1 cellular context compared by ENCODE assay signal in the genomic region with DNA sequence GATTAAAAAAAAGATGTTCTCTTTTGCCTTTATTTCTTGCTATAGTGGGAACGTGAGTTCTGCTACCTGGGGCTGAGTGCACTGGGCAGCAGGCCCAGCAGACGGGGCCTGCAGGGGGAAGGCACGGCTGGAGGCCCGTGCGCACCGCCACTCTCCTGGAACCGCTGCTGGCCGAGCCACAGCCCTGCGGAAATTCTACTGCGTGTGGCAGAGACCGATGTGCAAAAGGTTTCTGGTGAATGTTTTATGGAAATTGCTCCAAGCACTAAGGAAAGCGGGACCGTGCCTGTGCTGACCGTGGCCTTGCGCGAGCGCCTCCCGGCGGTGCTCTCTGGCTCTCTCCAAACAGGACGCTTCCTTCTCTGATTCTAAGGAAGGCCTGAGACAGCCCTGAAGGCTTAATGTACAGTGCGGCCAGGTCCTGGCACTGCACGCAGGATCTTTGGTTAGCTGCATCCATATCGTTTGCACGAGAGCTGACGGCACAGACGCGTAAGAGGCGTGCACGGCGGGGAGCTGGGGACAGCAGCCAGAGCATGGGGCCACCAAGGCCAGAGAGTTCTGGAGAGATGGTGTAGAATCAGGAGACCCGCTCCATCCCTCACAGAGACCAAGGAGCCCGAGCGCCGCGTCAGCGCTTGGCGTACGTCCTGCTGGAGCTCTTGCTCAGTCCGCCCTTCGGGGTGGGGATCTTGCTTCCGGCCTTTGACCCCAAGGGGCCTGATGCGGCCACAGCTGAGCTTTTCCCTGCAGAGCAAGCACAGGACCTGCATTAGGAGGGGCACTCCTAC.
TF ChIP-seq lines count a peak whose summit lies in the region.

No MANE protein-coding gene starts in this region.

TF ChIP-seq in K562, 482 proteins besides CTCF, POLR2A, EP300 and RAD21:
- no peak for TF ChIP-seq PREB (CRISPR knock-in tag; IDR thresholded peaks at IDR 0.05)
- TF ChIP-seq POLR2G (IDR thresholded peaks at IDR 0.05; ENCODE audit: low read depth, low read length): peak; percentile 25; the same call in 1 of the 2 replicates
- no peak for TF ChIP-seq CHCHD3 (CRISPR knock-in tag; IDR thresholded peaks at IDR 0.05)
- no peak for TF ChIP-seq SAP30 (IDR thresholded peaks at IDR 0.05; ENCODE audit: borderline replicate concordance, insufficient read depth, low read depth, low read length, poor library complexity, severe bottlenecking)
TF ChIP-seq in K562: peak in this region for 1.
